Comparison of ENCODE assay signal across 30 cellular contexts in the genomic region with DNA sequence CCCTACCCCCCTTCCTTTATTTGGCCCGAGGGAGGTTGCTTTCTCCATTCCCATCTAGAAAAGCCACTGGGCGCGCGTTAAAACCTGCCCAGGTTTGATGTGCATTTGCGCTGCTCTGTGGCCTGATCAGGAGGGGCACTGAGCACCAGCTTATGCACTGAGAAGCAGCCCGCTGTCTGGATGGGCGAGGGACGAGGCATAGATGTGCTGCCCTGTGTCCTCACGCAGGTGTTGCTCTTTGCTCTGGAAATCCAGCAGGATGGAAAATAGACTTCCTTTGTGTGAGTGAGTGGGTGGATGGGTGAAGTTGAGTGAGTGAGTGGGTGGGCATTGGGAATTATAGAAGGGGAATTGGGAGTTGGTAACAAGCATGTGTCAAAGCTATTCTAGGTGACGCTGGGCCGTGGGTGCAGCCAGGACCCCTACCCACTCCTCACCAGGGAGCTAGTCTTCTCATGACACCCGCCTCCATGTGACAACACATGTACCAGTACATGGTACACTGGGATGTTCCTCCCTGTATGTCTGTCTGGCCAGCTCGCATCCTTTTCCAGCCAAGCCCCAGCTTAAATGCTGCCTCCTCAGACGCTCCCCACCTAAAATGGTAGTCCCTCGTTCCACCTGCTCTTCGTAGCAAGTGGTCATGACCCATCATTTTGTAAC.
A peak's percentile ranks its signal among the peaks of the same experiment; 100 is the strongest.
DNase-seq lines count a peak whose midpoint lies in the region; ATAC-seq, FAIRE-seq and TF ChIP-seq lines count a peak whose summit lies in the region.
"Had no signal": no experiment of that assay in that cellular context is flagged by ENCODE, and none has a peak within 500 bp of the region (broad histone marks: within the 10 kb centered on the region; RNA-seq: fewer than 3 reads in every experiment).

No MANE protein-coding gene starts in this region.

- no peaks in the 10 kb centered on the region for H3K27me3 ChIP-seq in K562 (ENCODE audit: control insufficient read depth in 2 of 2, insufficient read depth in 2 of 2, low read length in 2 of 2)
- no peaks in the 10 kb centered on the region for H3K27me3 ChIP-seq in neuronal stem cell (ENCODE audit: control insufficient read depth in 3 of 3, insufficient read depth in 3 of 3, low read depth in 1 of 3, low read length in 3 of 3)
- no peaks in the 10 kb centered on the region for H3K27me3 ChIP-seq in upper lobe of right lung
- H3K27me3 ChIP-seq: brain microvascular endothelial cell, left lung had no signal

- H3K9ac ChIP-seq in K562 (ENCODE audit: insufficient read depth in 1 of 2, low read depth in 2 of 2, low read length in 2 of 2) (no peak overlapping the region), neuronal stem cell (ENCODE audit: low read depth, low read length, poor library complexity) (peak overlapping the region; percentile 77)

- no peak for TF ChIP-seq RAD21 in K562 (CRISPR knock-in tag; conservative IDR thresholded peaks at IDR 0.05 in 1 of 2, IDR thresholded peaks at IDR 0.05 in 1 of 2)

- H3K4me3 Mint-ChIP-seq in MCF 10A (ENCODE audit: unreplicated experiment) = no peak overlapping the region
- H3K4me3 Mint-ChIP-seq: activated CD4-positive, alpha-beta T cell treated with anti-CD3 and anti-CD28 coated beads, Interleukin-2, amount 10 ng/mL, durations not matched to agents 24 days and 14 days had no signal

- H3K4me1 Mint-ChIP-seq in MCF 10A (ENCODE audit: insufficient read depth, unreplicated experiment) = peaks cover 32% of the 10 kb centered on the region

- CTCF ChIA-PET in K562 (lab: Yijun Ruan, JAX; ENCODE audit: low intra/inter-chr PET ratio) = no interaction called here
- CTCF ChIA-PET in MCF 10A (lab: Yijun Ruan, JAX) = no interaction called here
- CTCF ChIA-PET in HEK293T (lab: Yijun Ruan, JAX) = no interaction called here

- H3K23ac ChIP-seq in neuronal stem cell (ENCODE audit: low read depth, low read length, poor library complexity) = peak overlapping the region; percentile 17

- H3K27ac ChIP-seq in K562 (ENCODE audit: extremely low read depth, low read depth, low read length) (no peak overlapping the region), neuronal stem cell (replicated peaks; ENCODE audit: low read length) (no peak overlapping the region), upper lobe of right lung (no peak overlapping the region)
- H3K27ac ChIP-seq: brain microvascular endothelial cell, epithelial cell of prostate, left lung had no signal

- in situ Hi-C loops in K562 (cut with MboI) = no loop called here

- H3K4me2 ChIP-seq in K562 (ENCODE audit: insufficient read depth, low read length) = no peak overlapping the region
- no peak overlapping the region for H3K4me2 ChIP-seq in neuronal stem cell (ENCODE audit: insufficient read depth, low read length, poor library complexity, severe bottlenecking)
- H3K4me2 ChIP-seq: smooth muscle cell had no signal

- TF ChIP-seq POLR2A in K562 (conservative IDR thresholded peaks at IDR 0.05) = no peak

- no peak overlapping the region for H2BK12ac ChIP-seq in neuronal stem cell (ENCODE audit: low read length)

- intact Hi-C loops in cardiac septum (cut with DNase I) = loop anchor here (5.0 kb wide), 1 partner anchor 122 kb away; no protein-coding TSS in a partner anchor
- intact Hi-C loops in left cardiac atrium (cut with DNase I) = loop anchor here (5.0 to 10.0 kb wide), 2 partner anchors 122 to 125 kb away; no protein-coding TSS in a partner anchor
- intact Hi-C loops in K562 (cut with micrococcal nuclease) = no loop called here
- intact Hi-C loops in upper lobe of right lung (cut with DNase I) = no loop called here
- intact Hi-C loops in MCF 10A (cut with micrococcal nuclease) = no loop called here

- peaks cover 5% of the 10 kb centered on the region for H3K79me1 ChIP-seq in neuronal stem cell (ENCODE audit: low read depth, low read length)

- H2BK120ac ChIP-seq in neuronal stem cell (ENCODE audit: low read depth, low read length) = no peak overlapping the region

- H3K4ac ChIP-seq in neuronal stem cell (ENCODE audit: low read length) = no peak overlapping the region

- peak; percentile 23 for FAIRE-seq in K562 (lab: Jason Lieb, UNC)
- FAIRE-seq: H54 had no signal

- H3K9me3 Mint-ChIP-seq in MCF 10A (ENCODE audit: unreplicated experiment) = no peaks in the 10 kb centered on the region
- H3K9me3 Mint-ChIP-seq: activated CD4-positive, alpha-beta T cell treated with anti-CD3 and anti-CD28 coated beads, Interleukin-2, amount 10 ng/mL, durations not matched to agents 24 days and 14 days had no signal

- H3K36me3 ChIP-seq in K562 (ENCODE audit: control insufficient read depth, insufficient read depth, low read length) (peaks cover 83% of the 10 kb centered on the region), neuronal stem cell (replicated peaks in 1 of 2; ENCODE audit: control insufficient read depth in 2 of 2, insufficient read depth in 2 of 2, low read length in 2 of 2) (peaks cover 39 to 98% of the 10 kb centered on the region in 2 donors), upper lobe of right lung (peaks cover 30% of the 10 kb centered on the region)

- BruUV-seq in K562 (replicated peaks; lab: Mats Ljungman, UMichigan) (no TSS peak), MCF 10A (replicated peaks; lab: Mats Ljungman, UMichigan) (no TSS peak)

- H3K4me3 ChIP-seq in K562 (no peak overlapping the region), neuronal stem cell (ENCODE audit: low read length in 2 of 2) (no peak overlapping the region), upper lobe of right lung (no peak overlapping the region)
- H3K4me3 ChIP-seq: left lung, smooth muscle cell had no signal

- 90% methylated on average over 16 of the region's 16 CpGs for WGBS in K562 (ENCODE audit: insufficient coverage, low coverage, missing lambda C conversion rate)
- no CpG with 5 or more reads among the region's 16 CpGs for WGBS in neuronal stem cell (ENCODE audit: extremely low coverage in 2 of 2, insufficient read length in 2 of 2, insufficient replicate concordance in 1 of 2), 2 donors

- TF ChIP-seq CTCF in K562 (IDR thresholded peaks at IDR 0.05 in 2 of 3, conservative IDR thresholded peaks at IDR 0.05 in 1 of 3; ENCODE audit: insufficient read depth in 2 of 3, low read depth in 1 of 3, low read length in 3 of 3) = no peak
- TF ChIP-seq CTCF in upper lobe of right lung (IDR thresholded peaks at IDR 0.05) = no peak
- TF ChIP-seq CTCF in MCF 10A (IDR thresholded peaks at IDR 0.05; ENCODE audit: unreplicated experiment) = no peak

- DNase-seq in cardiac septum (ENCODE audit: low spot score) = peak; percentile 61
- no peak for DNase-seq in left cardiac atrium
- DNase-seq in K562 (ENCODE audit: extremely low read depth in 1 of 4, low spot score in 3 of 4) = no peak
- no peak for DNase-seq in neuronal stem cell (ENCODE audit: low spot score)
- peak; percentile 41 for DNase-seq in upper lobe of right lung
- DNase-seq in MCF 10A (ENCODE audit: unreplicated experiment) = no peak
- DNase-seq in HEK293T (ENCODE audit: extremely low spot score) = no peak
- DNase-seq: activated CD4-positive, alpha-beta T cell treated with anti-CD3 and anti-CD28 coated beads, Interleukin-2, amount 10 ng/mL, durations not matched to agents 24 days and 14 days; activated effector memory CD4-positive, alpha-beta T cell treated with Interleukin-2 at 50 U/mL for 16 hours; amniotic stem cell; brain microvascular endothelial cell; Caco-2; DND-41; IMR-90; mesenchymal stem cell; NCI-H1105; NCI-H1930; NCI-H526 treated with DMSO at 0.1 percent for 48 hours; occipital lobe; SIG-M5; stimulated activated CD4-positive, alpha-beta T cell treated with anti-CD3 and anti-CD28 coated beads, Interleukin-1b, Interleukin-23, amount 100 ng/mL, for 48 hours; stimulated activated CD8-positive, alpha-beta memory T cell treated with anti-CD3 and anti-CD28 coated beads, Interleukin-4, amount 100 ng/mL, for 48 hours; T1000; WERI-Rb-1 had no signal

- no peak overlapping the region for H4K8ac ChIP-seq in neuronal stem cell (ENCODE audit: low read depth, low read length)

- H3K79me2 ChIP-seq in K562 (ENCODE audit: control insufficient read depth, insufficient read depth, low read length) = no peaks in the 10 kb centered on the region

- H4K91ac ChIP-seq in neuronal stem cell (ENCODE audit: low read depth, low read length, poor library complexity) = no peak overlapping the region

- H2AK5ac ChIP-seq in neuronal stem cell (ENCODE audit: low read depth, low read length) = no peak overlapping the region

- H3K9me1 ChIP-seq in K562 (ENCODE audit: control insufficient read depth, insufficient read depth, low read length) = no peaks in the 10 kb centered on the region

- TF ChIP-seq EP300 in K562 (IDR thresholded peaks at IDR 0.05; ENCODE audit: low read length) = no peak

- H3K18ac ChIP-seq in neuronal stem cell (ENCODE audit: low read length) = no peak overlapping the region

- H3K4me1 ChIP-seq in K562 (replicated peaks in 1 of 2; ENCODE audit: control insufficient read depth in 2 of 2, insufficient read depth in 2 of 2, low read length in 2 of 2) (peaks cover 0 to 8% of the 10 kb centered on the region in 2 experiments; a peak in 3 of 5 replicates), neuronal stem cell (ENCODE audit: control insufficient read depth in 2 of 2, insufficient read depth in 1 of 2, low read depth in 1 of 2, low read length in 2 of 2) (peaks cover 0 to 7% of the 10 kb centered on the region in 2 donors), upper lobe of right lung (peaks cover 16% of the 10 kb centered on the region)
- H3K4me1 ChIP-seq: Caco-2 had no signal

- no peak overlapping the region for H2BK15ac ChIP-seq in neuronal stem cell (ENCODE audit: low read length)

- H3K14ac ChIP-seq in neuronal stem cell (ENCODE audit: low read length) = no peak overlapping the region

- H2BK5ac ChIP-seq in neuronal stem cell (ENCODE audit: low read length) = no peak overlapping the region

- H2AFZ ChIP-seq in K562 (ENCODE audit: low read depth, low read length) = no peak overlapping the region
- no peak overlapping the region for H2AFZ ChIP-seq in neuronal stem cell (ENCODE audit: low read length)

- no peaks in the 10 kb centered on the region for H4K20me1 ChIP-seq in K562 (replicated peaks; ENCODE audit: control insufficient read depth, insufficient read depth, low read length)

- H3K27me3 Mint-ChIP-seq in MCF 10A (ENCODE audit: insufficient read depth, unreplicated experiment) = no peaks in the 10 kb centered on the region
- H3K27me3 Mint-ChIP-seq: activated CD4-positive, alpha-beta T cell treated with anti-CD3 and anti-CD28 coated beads, Interleukin-2, amount 10 ng/mL, durations not matched to agents 24 days and 14 days had no signal

- ATAC-seq in left cardiac atrium = no peak
- ATAC-seq in K562 = no peak
- no peak for ATAC-seq in upper lobe of right lung
- ATAC-seq in GM18511 (IDR thresholded peaks at IDR 0.05; ENCODE audit: unreplicated experiment) = no peak
- ATAC-seq: left lung, Panc1 had no signal

- no peak overlapping the region for H3K27ac Mint-ChIP-seq in MCF 10A (ENCODE audit: low read depth, unreplicated experiment)

- H3K9me3 ChIP-seq in K562 (replicated peaks; ENCODE audit: control insufficient read depth, insufficient read depth, low read depth, low read length) (no peaks in the 10 kb centered on the region), neuronal stem cell (replicated peaks in 1 of 2; ENCODE audit: control insufficient read depth in 2 of 2, insufficient read depth in 1 of 2, low read depth in 1 of 2, low read length in 2 of 2) (no peaks in the 10 kb centered on the region), upper lobe of right lung (no peaks in the 10 kb centered on the region)
- H3K9me3 ChIP-seq: Caco-2, left lung had no signal

- POLR2A ChIA-PET in K562 (lab: Yijun Ruan, JAX) = no interaction called here
- POLR2A ChIA-PET in MCF 10A (lab: Yijun Ruan, JAX) = no interaction called here
- POLR2A ChIA-PET in HEK293T (lab: Yijun Ruan, JAX) = no interaction called here

- peaks cover 50% of the 10 kb centered on the region for H3K36me3 Mint-ChIP-seq in MCF 10A (ENCODE audit: insufficient read depth, unreplicated experiment)

Comparison
In these comparisons a context has a peak if more than half of its experiments do, and no peak if none do; other contexts are left out.
1. DNase-seq: peak in cardiac septum (single experiment) and upper lobe of right lung (single experiment); none in left cardiac atrium (single experiment), K562 (0 of 4), neuronal stem cell (single experiment), MCF 10A (single experiment) and HEK293T (single experiment).
2. intact Hi-C loops: an anchor here in cardiac septum (5.0 kb wide) and left cardiac atrium (5.0 to 10.0 kb wide); none called in K562, upper lobe of right lung and MCF 10A.